ENCODE assay signal across 33 cellular contexts in the genomic region with DNA sequence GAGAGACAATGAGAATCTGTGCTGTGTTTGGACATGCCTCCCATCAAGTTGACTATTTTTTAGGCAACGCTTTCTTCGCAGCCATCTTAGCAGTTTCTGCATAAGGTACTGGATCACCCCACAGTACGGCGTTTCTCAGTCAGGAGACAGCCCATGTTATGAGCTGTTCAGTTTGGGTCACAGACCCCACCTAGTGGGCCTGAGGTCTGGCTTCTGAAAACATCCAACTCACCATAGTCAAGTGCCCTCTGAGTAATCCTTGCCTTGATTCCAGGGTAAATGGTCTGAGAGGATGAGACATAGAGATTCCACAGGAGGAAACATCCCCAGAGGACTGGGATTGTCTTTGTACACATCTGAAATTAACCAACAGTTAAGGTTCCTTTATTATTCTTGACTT. TPM values are rescaled to one million over a fixed set of nuclear protein-coding genes. Genes with fewer than 3 reads are reported as not detected.
"Had no signal": no experiment of that assay in that cellular context is flagged by ENCODE, and none has a peak within 500 bp of the region (broad histone marks: within the 10 kb centered on the region; RNA-seq: fewer than 3 reads in every experiment).

No MANE protein-coding gene starts in this region.

- ATAC-seq: natural killer cell; psoas muscle; right cardiac atrium; right lobe of liver; stimulated activated memory B cell treated with anti-CD40 and anti-IgM and Interleukin-4, amounts not matched to agents 10 μg/mL and 1 μg/mL and 100 μg/mL, for 72 hours; stimulated activated naive CD8-positive, alpha-beta T cell treated with anti-CD3 and anti-CD28 coated beads, Interleukin-15, amount 100 ng/mL, for 72 hours; stimulated activated naive CD8-positive, alpha-beta T cell treated with anti-CD3 and anti-CD28 coated beads, Interleukin-15, Interleukin-2, amounts not matched to agents 100 U/mL and 50 U/mL, for 24 hours; upper lobe of right lung had no signal

- H3K4me3 ChIP-seq: neural progenitor cell, ovary, psoas muscle, right lobe of liver, sigmoid colon, skin epidermis, smooth muscle cell, spleen, suprapubic skin, testis, tibial artery, transverse colon, upper lobe of right lung, uterus had no signal

- DNase-seq: natural killer cell; occipital lobe; ovary; posterior cingulate gyrus; psoas muscle; right cardiac atrium; right lobe of liver; sigmoid colon; spleen; stimulated activated CD4-positive, alpha-beta T cell treated with anti-CD3 and anti-CD28 coated beads, Interleukin-12 subunit alpha, Interleukin-12 subunit beta, amount 100 ng/mL, for 4 hours; stimulated activated CD4-positive, alpha-beta T cell treated with anti-CD3 and anti-CD28 coated beads, Interleukin-1b, Interleukin-23, amount 100 ng/mL, for 48 hours; stimulated activated CD4-positive, alpha-beta T cell treated with anti-CD3 and anti-CD28 coated beads, Interleukin-4, amount 100 ng/mL, for 1 hour; stimulated activated CD4-positive, alpha-beta T cell treated with anti-CD3 and anti-CD28 coated beads, Interleukin-4, amount 100 ng/mL, for 4 hours; stimulated activated CD8-positive, alpha-beta memory T cell treated with anti-CD3 and anti-CD28 coated beads, Interleukin-4, amount 100 ng/mL, for 48 hours; stimulated activated naive CD4-positive, alpha-beta T cell; stimulated activated naive CD8-positive, alpha-beta T cell treated with anti-CD3 and anti-CD28 coated beads, Interleukin-15, amount 100 ng/mL, for 72 hours; stimulated activated naive CD8-positive, alpha-beta T cell treated with anti-CD3 and anti-CD28 coated beads, Interleukin-15, Interleukin-2, amounts not matched to agents 100 U/mL and 50 U/mL, for 24 hours; substantia nigra; testis; tibial artery; transverse colon; upper lobe of right lung; uterus had no signal

RNA-seq across cellular contexts. Expression of a gene that starts 7.2 kb away (rescaled TPM):
- total RNA-seq: natural killer cell, occipital lobe, osteoblast, ovary, progenitor cell of endocrine pancreas, psoas muscle, renal cortical epithelial cell, right cardiac atrium, right lobe of liver, sigmoid colon, spleen, transverse colon, upper lobe of right lung, urinary bladder, uterus had no signal
- polyA plus RNA-seq: neural cell, ovary, right cardiac atrium, sigmoid colon, smooth muscle cell, spleen, urinary bladder had no signal
